ENCODE assay signal across 28 cellular contexts in genomic region chr5:124961517-124961916, GRCh38.
"Had no signal": no experiment of that assay in that cellular context is flagged by ENCODE, and none has a peak within 500 bp of the region (broad histone marks: within the 10 kb centered on the region; RNA-seq: fewer than 3 reads in every experiment).

No MANE protein-coding gene starts in this region.

- H3K4me2 ChIP-seq: SK-N-SH had no signal

- H3K9me3 ChIP-seq: ascending aorta, MG63, Peyer's patch, SJSA1, SK-N-SH had no signal

- DNase-seq: activated CD4-positive, alpha-beta T cell treated with anti-CD3 and anti-CD28 coated beads for 36 hours; activated CD4-positive, alpha-beta T cell treated with anti-CD3 and anti-CD28 coated beads, Interleukin-2, amount 10 ng/mL, durations not matched to agents 7 days and 5 days; activated CD4-positive, alpha-beta T cell treated with anti-CD3 and anti-CD28 coated beads, Interleukin-2, amount 50 U/mL, for 48 hours; activated CD8-positive, alpha-beta T cell treated with anti-CD3 and anti-CD28 coated beads, Interleukin-2, amount 10 ng/mL, durations not matched to agents 7 days and 5 days; activated gamma-delta T cell; activated naive CD4-positive, alpha-beta T cell treated with Interleukin-2 at 50 U/mL for 16 hours; activated naive CD8-positive, alpha-beta T cell treated with anti-CD3 and anti-CD28 coated beads, Interleukin-2, amount 10 ng/mL, durations not matched to agents 7 days and 5 days; activated T-cell treated with anti-CD3 and anti-CD28 coated beads, Interleukin-2, amount 50 U/mL, for 24 hours; amygdala; Karpas-422; KBM-7; MG63; NCI-H1092; NCI-H1436 treated with DMSO at 0.1 percent for 48 hours; NCI-H1694 treated with DMSO at 0.1 percent for 48 hours; NCI-H2029; NCI-H345; NCI-H524 treated with DMSO at 0.1 percent for 48 hours; NCI-H748 treated with DMSO at 0.1 percent for 48 hours; NK-92 treated with Interleukin-12 subunit alpha and Interleukin-12 subunit beta, amount 100 ng/mL, for 24 hours; Peyer's patch; RPMI8226; SHP77 treated with DMSO at 0.1 percent for 48 hours; SK-N-SH had no signal

- H3K4me3 ChIP-seq: ascending aorta, MG63, Peyer's patch, SJSA1 had no signal

- H3K27ac ChIP-seq: ascending aorta, Peyer's patch, SJSA1 had no signal

- H3K27me3 ChIP-seq: ascending aorta, MG63, Peyer's patch, SJSA1 had no signal

- ATAC-seq: activated CD4-positive, alpha-beta T cell treated with anti-CD3 and anti-CD28 coated beads for 36 hours; activated CD4-positive, CD25-positive, alpha-beta regulatory T cell treated with anti-CD3 and anti-CD28 coated beads, Interleukin-2, amount 50 U/mL, for 24 hours; activated CD8-positive, alpha-beta T cell treated with anti-CD3 and anti-CD28 coated beads, Interleukin-2, amount 10 ng/mL, durations not matched to agents 7 days and 5 days; WTC11 had no signal

- H3K9ac ChIP-seq: SK-N-SH had no signal

- H3K36me3 ChIP-seq: ascending aorta, MG63, Peyer's patch, SJSA1 had no signal

- H3K4me1 ChIP-seq: ascending aorta, Peyer's patch, SJSA1 had no signal
